Comparison of ENCODE assay signal across 11 cellular contexts in the genomic region with DNA sequence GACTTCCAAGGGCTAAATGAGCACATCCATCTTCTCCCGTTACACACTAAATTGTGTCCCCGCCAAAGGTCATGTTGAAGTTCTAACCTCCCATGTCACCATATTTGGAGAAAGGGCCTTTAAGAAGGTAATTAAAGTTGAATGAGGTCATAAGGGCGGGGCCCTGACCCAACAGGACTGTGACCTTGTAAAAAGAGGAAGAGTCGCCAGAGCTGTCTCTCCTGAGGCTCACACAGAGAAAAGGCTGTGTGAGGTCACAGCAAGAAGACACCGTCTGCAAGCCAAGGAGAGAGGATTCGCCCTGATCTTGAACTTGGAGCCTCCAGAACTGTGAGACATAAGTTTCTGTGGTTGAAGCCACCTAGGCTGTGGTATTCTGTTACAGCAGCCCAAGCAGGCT.
DNase-seq lines count a peak whose midpoint lies in the region; ATAC-seq and TF ChIP-seq lines count a peak whose summit lies in the region.
"Had no signal": no experiment of that assay in that cellular context is flagged by ENCODE, and none has a peak within 500 bp of the region (broad histone marks: within the 10 kb centered on the region; RNA-seq: fewer than 3 reads in every experiment).

No MANE protein-coding gene starts in this region.

- peaks cover 5% of the 10 kb centered on the region for H3K36me3 Mint-ChIP-seq in nephron progenitor cell (ENCODE audit: low read depth)

- in situ Hi-C loops in KBM-7 (cut with MboI; ENCODE audit: low pct_unique_long_range_greater_than_20kb, low sequenced_read_pairs), result no loop called here

- peak; percentile 67 for DNase-seq in KBM-7
- DNase-seq in activated CD8-positive, alpha-beta memory T cell treated with anti-CD3 and anti-CD28 coated beads, Interleukin-2, amount 50 U/mL, for 48 hours, result peak; percentile 59
- no peak for DNase-seq in nephron progenitor cell
- DNase-seq in T-helper 9 cell, result no peak
- no peak for DNase-seq in DMS153 treated with DMSO at 0.1 percent for 48 hours (lab: John Stamatoyannopoulos, UW; ENCODE audit: unreplicated experiment)
- DNase-seq in NCI-H2081 (lab: John Stamatoyannopoulos, UW), result no peak
- DNase-seq: gastrocnemius medialis, H7, IMR-90, NCI-H82 had no signal

- peaks cover 9% of the 10 kb centered on the region for H3K9me3 Mint-ChIP-seq in nephron progenitor cell

- no peak for TF ChIP-seq CTCF in nephron progenitor cell (IDR thresholded peaks at IDR 0.05)

- H3K4me3 Mint-ChIP-seq in nephron progenitor cell, result no peak overlapping the region

- ATAC-seq in GM21367 (IDR thresholded peaks at IDR 0.05; ENCODE audit: unreplicated experiment), result peak; percentile 60
- ATAC-seq: gastrocnemius medialis had no signal

- peak overlapping the region; percentile 78 for H3K27ac Mint-ChIP-seq in nephron progenitor cell

- H3K4me1 Mint-ChIP-seq in nephron progenitor cell, result peaks cover 23% of the 10 kb centered on the region

- peaks cover 14% of the 10 kb centered on the region for H3K27me3 Mint-ChIP-seq in nephron progenitor cell (ENCODE audit: low read depth, poor library complexity)

Comparison
In these comparisons a context has a peak if more than half of its experiments do, and no peak if none do; other contexts are left out.
1. DNase-seq: peak in KBM-7 (single experiment) and activated CD8-positive, alpha-beta memory T cell treated with anti-CD3 and anti-CD28 coated beads, Interleukin-2, amount 50 U/mL, for 48 hours (single experiment); none in nephron progenitor cell (single experiment), T-helper 9 cell (single experiment), DMS153 treated with DMSO at 0.1 percent for 48 hours (single experiment) and NCI-H2081 (0 of 2).